8 cellular contexts compared by ENCODE assay signal in genomic region chr2:128317186-128317897, GRCh38. TPM values are rescaled to one million over a fixed set of nuclear protein-coding genes. Genes with fewer than 3 reads are reported as not detected.
DNase-seq lines count a peak whose midpoint lies in the region; ATAC-seq and TF ChIP-seq lines count a peak whose summit lies in the region.

No MANE protein-coding gene starts in this region.

- H3K27ac Mint-ChIP-seq in activated naive CD8-positive, alpha-beta T cell treated with anti-CD3 and anti-CD28 coated beads for 36 hours, result no peak overlapping the region

- H2AFZ ChIP-seq in smooth muscle cell (ENCODE audit: low read depth), result no peak overlapping the region

- peak overlapping the region; percentile 65 for H3K4me3 ChIP-seq in iPS-15b (ENCODE audit: low read depth, low read length)
- H3K4me3 ChIP-seq in smooth muscle cell, result peak overlapping the region; percentile 85

- H3K79me2 ChIP-seq in smooth muscle cell (ENCODE audit: low read depth), result peaks cover 38% of the 10 kb centered on the region

- ATAC-seq in HG02588 (IDR thresholded peaks at IDR 0.05; ENCODE audit: unreplicated experiment), result peak; percentile 47

- H3K9me3 ChIP-seq in iPS-15b (ENCODE audit: control insufficient read depth, insufficient read depth, low read length) (no peaks in the 10 kb centered on the region), smooth muscle cell (replicated peaks; ENCODE audit: low read depth) (no peaks in the 10 kb centered on the region)

- H3K36me3 ChIP-seq in iPS-15b (ENCODE audit: control insufficient read depth, insufficient read depth, low read length) (peaks cover 3% of the 10 kb centered on the region), smooth muscle cell (ENCODE audit: low read depth) (no peaks in the 10 kb centered on the region)

- peak overlapping the region; percentile 60 for H3K9ac ChIP-seq in iPS-15b (ENCODE audit: low read depth, low read length)
- H3K9ac ChIP-seq in smooth muscle cell (ENCODE audit: low read depth), result peak overlapping the region; percentile 29

- H3K4me3 Mint-ChIP-seq in activated naive CD8-positive, alpha-beta T cell treated with anti-CD3 and anti-CD28 coated beads for 36 hours, result peak overlapping the region; percentile 86

- H3K4me1 ChIP-seq in iPS-15b (ENCODE audit: control insufficient read depth, insufficient read depth, low read length) (peaks cover 15% of the 10 kb centered on the region), smooth muscle cell (ENCODE audit: low read depth) (peaks cover 23% of the 10 kb centered on the region)

- no peak overlapping the region for H3K27ac ChIP-seq in smooth muscle cell (ENCODE audit: low read depth)

- no peak for TF ChIP-seq CTCF in smooth muscle cell (IDR thresholded peaks at IDR 0.05; ENCODE audit: borderline replicate concordance, insufficient read depth, poor library complexity, severe bottlenecking)

- H3K9me3 Mint-ChIP-seq in activated naive CD8-positive, alpha-beta T cell treated with anti-CD3 and anti-CD28 coated beads for 36 hours, result no peaks in the 10 kb centered on the region

- peak; percentile 15 for DNase-seq in SKM-1 treated with dmso at 0.1 percent for 144 hours (lab: John Stamatoyannopoulos, UW; ENCODE audit: unreplicated experiment)
- DNase-seq in SKM-1 (lab: John Stamatoyannopoulos, UW; ENCODE audit: unreplicated experiment), result no peak
- peak; percentile 35 for DNase-seq in NCI-H1105 treated with DMSO at 0.1 percent for 48 hours (lab: John Stamatoyannopoulos, UW)
- peak; percentile 56 for DNase-seq in activated naive CD8-positive, alpha-beta T cell treated with anti-CD3 and anti-CD28 coated beads for 36 hours
- DNase-seq in smooth muscle cell (lab: John Stamatoyannopoulos, UW; ENCODE audit: unreplicated experiment), result no peak
- no peak for DNase-seq in glomerular visceral epithelial cell (ENCODE audit: extremely low spot score)

- peaks cover 15% of the 10 kb centered on the region for H3K36me3 Mint-ChIP-seq in activated naive CD8-positive, alpha-beta T cell treated with anti-CD3 and anti-CD28 coated beads for 36 hours

- peaks cover 43% of the 10 kb centered on the region for H3K4me1 Mint-ChIP-seq in activated naive CD8-positive, alpha-beta T cell treated with anti-CD3 and anti-CD28 coated beads for 36 hours

- WGBS in smooth muscle cell (ENCODE audit: low lambda C conversion rate), result 7% methylated on average over 33 of the region's 34 CpGs

- no peaks in the 10 kb centered on the region for H3F3A ChIP-seq in smooth muscle cell (ENCODE audit: low read depth)

- peaks cover 55% of the 10 kb centered on the region for H4K20me1 ChIP-seq in smooth muscle cell (ENCODE audit: low read depth)

- peaks cover 4% of the 10 kb centered on the region for H3K27me3 Mint-ChIP-seq in activated naive CD8-positive, alpha-beta T cell treated with anti-CD3 and anti-CD28 coated beads for 36 hours

- H3K27me3 ChIP-seq in iPS-15b (ENCODE audit: control insufficient read depth, insufficient read depth, low read length) (peaks cover 17% of the 10 kb centered on the region), smooth muscle cell (ENCODE audit: low read depth) (no peaks in the 10 kb centered on the region)

- H3K4me2 ChIP-seq in smooth muscle cell, result peak overlapping the region; percentile 100

RNA-seq across cellular contexts. Expression of gene HS6ST1, which starts 1.3 kb away (rescaled TPM):
- total RNA-seq in activated naive CD8-positive, alpha-beta T cell treated with anti-CD3 and anti-CD28 coated beads for 36 hours, result 10 to 100 TPM; 16.1 to 17.4 TPM
- total RNA-seq in smooth muscle cell, result 9.3 and 11.3 TPM in 2 replicates
- 13.0 and 17.6 TPM in 2 replicates for polyA plus RNA-seq in smooth muscle cell

Comparison
In these comparisons a context has a peak if more than half of its experiments do, and no peak if none do; other contexts are left out.
1. DNase-seq: peak in SKM-1 treated with dmso at 0.1 percent for 144 hours (single experiment), NCI-H1105 treated with DMSO at 0.1 percent for 48 hours (single experiment) and activated naive CD8-positive, alpha-beta T cell treated with anti-CD3 and anti-CD28 coated beads for 36 hours (single experiment); none in SKM-1 (single experiment), smooth muscle cell (single experiment) and glomerular visceral epithelial cell (single experiment).